In the genomic region with DNA sequence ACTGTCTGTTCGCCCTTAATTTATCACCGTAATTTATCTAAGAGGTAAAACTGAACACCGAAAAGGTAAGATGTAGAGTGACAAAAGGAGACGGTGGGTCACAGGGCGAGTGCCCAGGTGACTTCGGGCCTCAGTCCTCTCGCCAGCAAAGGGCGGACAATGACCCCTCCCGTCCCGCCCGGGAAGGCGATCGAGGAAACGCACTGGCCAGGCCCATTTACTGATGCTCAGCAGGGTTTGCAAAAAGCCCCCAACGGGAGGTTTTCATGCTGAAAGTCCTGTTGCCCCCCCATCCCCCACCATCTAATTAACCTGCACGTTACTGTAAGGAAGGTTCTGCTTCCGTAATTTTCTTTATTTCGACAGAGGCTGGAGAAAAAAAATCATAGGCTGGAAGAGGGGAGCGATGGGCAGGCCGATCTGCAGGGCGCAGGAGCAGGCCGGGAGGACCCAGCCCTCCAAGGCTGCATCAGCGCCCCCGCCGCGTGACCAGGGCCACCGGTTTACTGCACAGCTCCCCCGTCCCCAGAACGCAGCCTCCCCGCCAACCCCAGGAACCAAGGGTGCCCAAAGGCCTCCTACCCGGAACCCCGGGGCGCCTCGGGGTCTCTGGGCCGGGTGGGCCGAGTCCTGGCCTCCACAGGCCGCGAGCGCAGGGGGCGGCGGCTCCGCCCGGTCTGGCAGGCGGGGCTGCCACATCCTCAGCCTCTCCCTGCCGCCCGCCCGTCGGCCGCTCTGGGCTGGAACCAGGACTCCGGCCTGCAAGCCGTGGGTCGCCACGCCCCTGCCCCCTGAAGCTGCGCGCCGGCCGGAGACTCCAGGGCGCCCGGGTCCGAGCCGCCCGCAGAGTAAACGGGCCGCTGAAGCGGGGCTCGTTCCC, we compare ENCODE assay signal across 8 cellular contexts. TPM values are rescaled to one million over a fixed set of nuclear protein-coding genes. Genes with fewer than 3 reads are reported as not detected.
DNase-seq lines count a peak whose midpoint lies in the region; ATAC-seq and TF ChIP-seq lines count a peak whose summit lies in the region.

No MANE protein-coding gene starts in this region.

- H3K27ac ChIP-seq in endodermal cell (ENCODE audit: low read depth, low read length) (no peak overlapping the region), mesendoderm (ENCODE audit: low read depth, low read length) (peak overlapping the region; percentile 51)

- peaks cover 32% of the 10 kb centered on the region for H3K79me2 ChIP-seq in mesendoderm (ENCODE audit: control insufficient read depth, insufficient read depth, low read length)

- H3K4me1 Mint-ChIP-seq in endodermal cell: peaks cover 18% of the 10 kb centered on the region

- peak; percentile 36 for TF ChIP-seq CTCF in endodermal cell (conservative IDR thresholded peaks at IDR 0.05)

- H3K79me1 ChIP-seq in mesendoderm (ENCODE audit: low read length): peaks cover 4% of the 10 kb centered on the region

- H2AK5ac ChIP-seq in mesendoderm (ENCODE audit: low read length): no peak overlapping the region

- H3K18ac ChIP-seq in mesendoderm (ENCODE audit: low read length): peak overlapping the region; percentile 35

- H3K4me3 Mint-ChIP-seq in endodermal cell: peak overlapping the region; percentile 79

- H3K36me3 ChIP-seq in endodermal cell (ENCODE audit: control insufficient read depth, insufficient read depth, low read length) (peaks cover 11% of the 10 kb centered on the region), mesendoderm (ENCODE audit: control insufficient read depth, insufficient read depth, low read length) (no peaks in the 10 kb centered on the region)

- H3K4me1 ChIP-seq in endodermal cell (ENCODE audit: control insufficient read depth, insufficient read depth, low read length): no peaks in the 10 kb centered on the region
- H3K4me1 ChIP-seq in mesendoderm (ENCODE audit: control insufficient read depth, low read depth, low read length): peaks cover 4% of the 10 kb centered on the region

- H3K4me3 ChIP-seq in endodermal cell (ENCODE audit: low read length): peak overlapping the region; percentile 89
- H3K4me3 ChIP-seq in mesendoderm (ENCODE audit: low read length): peak overlapping the region; percentile 82

- peak overlapping the region; percentile 88 for H3K4me2 ChIP-seq in mesendoderm (ENCODE audit: low read length)

- no peak overlapping the region for H3K4ac ChIP-seq in mesendoderm (ENCODE audit: low read depth, low read length)

- no peak overlapping the region for H4K5ac ChIP-seq in mesendoderm (ENCODE audit: low read length)

- H3K36me3 Mint-ChIP-seq in endodermal cell (ENCODE audit: low read depth): no peaks in the 10 kb centered on the region

- H3K9me3 Mint-ChIP-seq in endodermal cell: no peaks in the 10 kb centered on the region

- H3K27me3 ChIP-seq in endodermal cell (ENCODE audit: control insufficient read depth, insufficient read depth, low read length, poor library complexity, severe bottlenecking) (peaks cover 7% of the 10 kb centered on the region), mesendoderm (ENCODE audit: insufficient read depth, low read length, poor library complexity) (no peaks in the 10 kb centered on the region)

- H2BK15ac ChIP-seq in mesendoderm (replicated peaks; ENCODE audit: low read depth): no peak overlapping the region

- H3K27ac Mint-ChIP-seq in endodermal cell: peak overlapping the region; percentile 76

- H2BK5ac ChIP-seq in mesendoderm (ENCODE audit: low read length): no peak overlapping the region

- WGBS in endodermal cell (ENCODE audit: insufficient coverage in 1 of 2, insufficient read length in 1 of 2), 2 experiments: 1 to 4% methylated on average over 20 to 66 of the region's 66 CpGs
- no CpG with 5 or more reads among the region's 66 CpGs for WGBS in mesendoderm (ENCODE audit: extremely low coverage, insufficient coverage, low lambda C conversion rate)

- H3K56ac ChIP-seq in mesendoderm (ENCODE audit: low read length): peak overlapping the region; percentile 77

- no peak overlapping the region for H3K23ac ChIP-seq in mesendoderm (ENCODE audit: low read length)

- no peak overlapping the region for H4K8ac ChIP-seq in mesendoderm (ENCODE audit: low read depth, low read length)

- H3K27me3 Mint-ChIP-seq in endodermal cell (ENCODE audit: insufficient read depth): peaks cover 27% of the 10 kb centered on the region

- DNase-seq in NCI-H2171 treated with DMSO at 0.1 percent for 48 hours (lab: John Stamatoyannopoulos, UW): peak; percentile 17
- DNase-seq in activated CD8-positive, alpha-beta memory T cell treated with anti-CD3 and anti-CD28 coated beads, Interleukin-2, amount 50 U/mL, for 4 hours: peak; percentile 50
- DNase-seq in endodermal cell: peak; percentile 86
- peak; percentile 76 for DNase-seq in mesendoderm
- peak; percentile 1 to 26 (median 9) for DNase-seq in stimulated activated CD4-positive, alpha-beta T cell treated with anti-CD3 and anti-CD28 coated beads, TNF-alpha, amount 100 ng/mL, for 48 hours (ENCODE audit: low read depth in 3 of 3)
- no peak for DNase-seq in cortex of kidney (lab: John Stamatoyannopoulos, UW)

- H3K9me3 ChIP-seq in endodermal cell (ENCODE audit: control insufficient read depth, low read length): no peaks in the 10 kb centered on the region

- no peak overlapping the region for H2BK120ac ChIP-seq in mesendoderm (ENCODE audit: low read depth, low read length)

- ATAC-seq in GM18502 (IDR thresholded peaks at IDR 0.05; ENCODE audit: poor library complexity, unreplicated experiment) (peak; percentile 42), HG02852 (IDR thresholded peaks at IDR 0.05; ENCODE audit: unreplicated experiment) (peak; percentile 28)

- H3K9ac ChIP-seq in endodermal cell (ENCODE audit: extremely low read depth, low read length, poor library complexity, severe bottlenecking) (peak overlapping the region; percentile 51), mesendoderm (ENCODE audit: low read length) (peak overlapping the region; percentile 71)

RNA-seq across cellular contexts. Expression of gene OAT, which starts 0.6 kb away (rescaled TPM):
- total RNA-seq in endodermal cell: 10 to 100 TPM; 58.6 to 71.6 TPM
- polyA plus RNA-seq in endodermal cell (2013, experiment 1 of 2): 36.5 TPM
- 37.6 TPM for polyA plus RNA-seq in endodermal cell (2013, experiment 2 of 2)
- polyA plus RNA-seq in mesendoderm (2013, experiment 1 of 2): 98.1 TPM
- 97.6 TPM for polyA plus RNA-seq in mesendoderm (2013, experiment 2 of 2)

RNA-seq across cellular contexts. Expression of gene NKX1-2, which starts 31.7 kb away (rescaled TPM):
- total RNA-seq in endodermal cell: 1 to 10 TPM; 2.3 to 3.3 TPM
- 3.0 TPM for polyA plus RNA-seq in endodermal cell (2013, experiment 1 of 2)
- polyA plus RNA-seq in endodermal cell (2013, experiment 2 of 2): 1.2 TPM
- 53.0 TPM for polyA plus RNA-seq in mesendoderm (2013, experiment 1 of 2)
- 54.5 TPM for polyA plus RNA-seq in mesendoderm (2013, experiment 2 of 2)

RNA-seq across cellular contexts. Expression of gene LHPP, which starts 43.5 kb away (rescaled TPM):
- total RNA-seq in endodermal cell: 10 to 100 TPM; 23.3 to 24.8 TPM
- polyA plus RNA-seq in endodermal cell (2013, experiment 1 of 2): 13.3 TPM
- 10.6 TPM for polyA plus RNA-seq in endodermal cell (2013, experiment 2 of 2)
- 8.5 TPM for polyA plus RNA-seq in mesendoderm (2013, experiment 1 of 2)
- 8.8 TPM for polyA plus RNA-seq in mesendoderm (2013, experiment 2 of 2)
